ENCODE assay signal across 32 cellular contexts in the genomic region with DNA sequence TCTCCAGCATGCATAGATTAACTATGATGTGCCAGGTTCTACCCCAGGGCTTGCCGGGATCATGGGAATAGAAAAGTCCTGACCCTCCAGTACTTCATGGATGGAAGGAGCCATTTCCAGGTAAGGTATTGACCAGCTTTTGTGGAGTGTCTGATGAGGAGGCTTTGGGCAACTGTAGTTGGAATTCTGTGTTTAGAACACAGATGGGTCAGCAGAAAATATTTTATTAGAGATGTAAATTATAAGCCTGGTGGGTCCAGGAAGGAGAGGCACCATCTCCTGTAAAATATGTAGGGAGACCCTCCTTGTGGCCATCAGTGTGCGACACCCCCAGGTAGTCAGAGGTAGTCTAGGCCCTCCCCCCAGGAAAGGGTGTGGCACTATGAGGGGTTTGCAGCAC.
"Had no signal": no experiment of that assay in that cellular context is flagged by ENCODE, and none has a peak within 500 bp of the region (broad histone marks: within the 10 kb centered on the region; RNA-seq: fewer than 3 reads in every experiment).

No MANE protein-coding gene starts in this region.

- H3K4me3 ChIP-seq: ascending aorta, cardiac muscle cell had no signal

- ATAC-seq: activated CD4-positive, alpha-beta T cell treated with anti-CD3 and anti-CD28 coated beads for 36 hours; activated CD4-positive, CD25-positive, alpha-beta regulatory T cell treated with anti-CD3 and anti-CD28 coated beads, Interleukin-2, amount 50 U/mL, for 24 hours; activated CD8-positive, alpha-beta memory T cell treated with anti-CD3 and anti-CD28 coated beads, Interleukin-2, amount 10 ng/mL, durations not matched to agents 7 days and 5 days; activated CD8-positive, alpha-beta T cell treated with anti-CD3 and anti-CD28 coated beads, Interleukin-2, amount 10 ng/mL, durations not matched to agents 7 days and 5 days; activated naive CD8-positive, alpha-beta T cell treated with anti-CD3 and anti-CD28 coated beads, Interleukin-2, amount 50 U/mL, for 24 hours; WTC11 had no signal

- H3K4me1 ChIP-seq: ascending aorta had no signal

- H3K27ac ChIP-seq: ascending aorta, cardiac muscle cell, WERI-Rb-1 had no signal

- H3K36me3 ChIP-seq: ascending aorta, cardiac muscle cell, WERI-Rb-1 had no signal

- H3K9me3 ChIP-seq: ascending aorta had no signal

- DNase-seq: activated CD4-positive, alpha-beta memory T cell treated with anti-CD3 and anti-CD28 coated beads, Interleukin-2, amount 10 ng/mL, durations not matched to agents 7 days and 5 days; activated CD4-positive, alpha-beta T cell treated with anti-CD3 and anti-CD28 coated beads for 1 hour; activated CD4-positive, alpha-beta T cell treated with anti-CD3 and anti-CD28 coated beads for 36 hours; activated CD4-positive, alpha-beta T cell treated with anti-CD3 and anti-CD28 coated beads for 48 hours; activated CD4-positive, alpha-beta T cell treated with anti-CD3 and anti-CD28 coated beads, Interleukin-2, amount 10 ng/mL, durations not matched to agents 7 days and 5 days; activated CD4-positive, alpha-beta T cell treated with anti-CD3 and anti-CD28 coated beads, Interleukin-2, amount 50 U/mL, for 48 hours; activated CD4-positive, CD25-positive, alpha-beta regulatory T cell; activated CD8-positive, alpha-beta memory T cell treated with anti-CD3 and anti-CD28 coated beads for 24 hours; activated CD8-positive, alpha-beta memory T cell treated with anti-CD3 and anti-CD28 coated beads, Interleukin-2, amount 10 ng/mL, durations not matched to agents 7 days and 5 days; activated CD8-positive, alpha-beta memory T cell treated with anti-CD3 and anti-CD28 coated beads, Interleukin-2, amount 50 U/mL, for 48 hours; activated CD8-positive, alpha-beta T cell treated with anti-CD3 and anti-CD28 coated beads, Interleukin-2, amount 10 ng/mL, durations not matched to agents 7 days and 5 days; activated effector memory CD4-positive, alpha-beta T cell treated with Interleukin-2 at 50 U/mL for 16 hours; activated gamma-delta T cell; activated naive CD4-positive, alpha-beta T cell treated with anti-CD3 and anti-CD28 coated beads, Interleukin-2, amount 10 ng/mL, durations not matched to agents 7 days and 5 days; activated naive CD4-positive, alpha-beta T cell treated with Interleukin-2 at 50 U/mL for 16 hours; activated naive CD8-positive, alpha-beta T cell treated with anti-CD3 and anti-CD28 coated beads, Interleukin-2, amount 10 ng/mL, durations not matched to agents 7 days and 5 days; activated naive CD8-positive, alpha-beta T cell treated with anti-CD3 and anti-CD28 coated beads, Interleukin-2, amount 50 U/mL, for 24 hours; activated T-cell treated with anti-CD3 and anti-CD28 coated beads, Interleukin-2, amount 50 U/mL, for 24 hours; activated T-cell treated with anti-CD3 and anti-CD28 coated beads, Interleukin-2, amount 50 U/mL, for 48 hours; amygdala; anterior cingulate cortex; caudate nucleus; cerebellar nuclear complex; T-helper 1 cell; T-helper 2 cell; T-helper 9 cell; WERI-Rb-1 had no signal

- FAIRE-seq: TTC549 had no signal

- H3K27me3 ChIP-seq: ascending aorta, cardiac muscle cell had no signal
